14 cellular contexts compared by ENCODE assay signal in the genomic region with DNA sequence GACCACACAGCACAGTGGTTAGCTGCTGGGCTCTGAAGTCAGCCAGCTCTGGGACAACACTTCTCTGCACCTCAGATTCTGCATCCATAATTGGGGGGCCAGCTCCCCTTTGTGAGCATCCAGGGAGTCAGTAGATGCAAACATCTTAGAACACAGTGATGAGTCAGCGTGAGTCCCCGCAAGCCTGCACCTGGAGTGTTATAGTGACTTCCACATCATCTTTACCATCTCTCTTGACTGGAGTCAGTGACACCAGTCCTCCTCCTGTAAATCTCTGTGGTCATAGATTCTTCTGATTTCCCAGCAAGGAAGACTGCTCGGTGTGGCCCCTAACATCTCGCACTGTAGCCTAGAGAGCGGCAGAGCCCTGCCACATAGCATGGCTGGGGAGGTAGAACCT. TPM values are rescaled to one million over a fixed set of nuclear protein-coding genes. Genes with fewer than 3 reads are reported as not detected.
DNase-seq lines count a peak whose midpoint lies in the region; ATAC-seq, FAIRE-seq and TF ChIP-seq lines count a peak whose summit lies in the region.
"Had no signal": no experiment of that assay in that cellular context is flagged by ENCODE, and none has a peak within 500 bp of the region (broad histone marks: within the 10 kb centered on the region; RNA-seq: fewer than 3 reads in every experiment).

No MANE protein-coding gene starts in this region.

- H3K4me3 ChIP-seq in esophagus (ENCODE audit: low read depth in 1 of 2, low read length in 2 of 2): no peak overlapping the region
- H3K4me3 ChIP-seq in sigmoid colon: no peak overlapping the region

- no peak for FAIRE-seq in GM19239 (lab: Jason Lieb, UNC)

- DNase-seq in RPMI7951 (ENCODE audit: low read depth): peak; percentile 62
- DNase-seq in sigmoid colon: no peak
- no peak for DNase-seq in T-helper 2 cell
- DNase-seq in NOMO-1 treated with dmso at 0.1 percent for 144 hours (lab: John Stamatoyannopoulos, UW; ENCODE audit: unreplicated experiment): no peak
- no peak for DNase-seq in GM19239 (ENCODE audit: insufficient read length, low spot score)
- DNase-seq: activated naive CD8-positive, alpha-beta T cell treated with anti-CD3 and anti-CD28 coated beads for 36 hours; cortex of kidney; foreskin melanocyte; GDM1; occipital lobe had no signal

- peak overlapping the region; percentile 84 for H3K27ac ChIP-seq in C4-2B
- H3K27ac ChIP-seq in esophagus (ENCODE audit: low read depth in 2 of 2, low read length in 1 of 2): peak overlapping the region; percentile 10 to 53
- peak overlapping the region; percentile 88 to 92 (median 90) for H3K27ac ChIP-seq in sigmoid colon

- intact Hi-C loops in sigmoid colon (cut with DNase I): loop anchor here (5.0 kb wide), 2 partner anchors 66 to 116 kb away; no protein-coding TSS in a partner anchor

- H3K36me3 ChIP-seq in esophagus (ENCODE audit: control insufficient read depth in 2 of 2, insufficient read depth in 2 of 2, low read length in 1 of 2): no peaks in the 10 kb centered on the region
- no peaks in the 10 kb centered on the region for H3K36me3 ChIP-seq in sigmoid colon

- TF ChIP-seq POLR2A in sigmoid colon (IDR thresholded peaks at IDR 0.05): no peak

- H3K27me3 ChIP-seq in esophagus (ENCODE audit: control insufficient read depth in 1 of 2, insufficient read depth in 2 of 2, low read length in 2 of 2): no peaks in the 10 kb centered on the region
- no peaks in the 10 kb centered on the region for H3K27me3 ChIP-seq in sigmoid colon

- TF ChIP-seq CTCF in C4-2B (conservative IDR thresholded peaks at IDR 0.05): no peak
- TF ChIP-seq CTCF in sigmoid colon (IDR thresholded peaks at IDR 0.05): no peak

- peaks cover 5 to 40% of the 10 kb centered on the region in 2 donors for H3K4me1 ChIP-seq in esophagus (ENCODE audit: control insufficient read depth in 2 of 2, insufficient read depth in 2 of 2, low read length in 1 of 2)
- H3K4me1 ChIP-seq in sigmoid colon: peaks cover 0 to 62% (median 51%) of the 10 kb centered on the region in 4 donors

- no peaks in the 10 kb centered on the region for H3K9me3 ChIP-seq in esophagus (ENCODE audit: control insufficient read depth in 2 of 2, insufficient read depth in 1 of 2, low read depth in 1 of 2, low read length in 1 of 2)
- H3K9me3 ChIP-seq in sigmoid colon: no peaks in the 10 kb centered on the region

- WGBS in esophagus, 2 donors: 61 to 64% methylated on average over 5 of the region's 5 CpGs
- WGBS in sigmoid colon, 2 donors: 78 to 87% methylated on average over 5 of the region's 5 CpGs

- no peak for ATAC-seq in GM21515 (IDR thresholded peaks at IDR 0.05; ENCODE audit: unreplicated experiment)

- TF ChIP-seq EP300 in sigmoid colon (IDR thresholded peaks at IDR 0.05): no peak

RNA-seq across cellular contexts. Expression of gene EDN2, which starts 13.9 kb away (rescaled TPM):
- not detected in 2 replicates for total RNA-seq in RPMI7951 (2014; rRNA removed; shearing (Covaris generic))
- polyA plus RNA-seq in esophagus: 10 to 100 TPM in 1 of 2 donors, 1 to 10 TPM in 1; 6.9 to 32.1 TPM
- total RNA-seq in sigmoid colon: 1 to 10 TPM in 1 of 4 donors, not detected in 3; 2.2 TPM
- polyA plus RNA-seq in sigmoid colon: 1 to 10 TPM in 1 of 3 donors, under 1 TPM in 2; 0.57 to 4.8 (median 0.92) TPM
- total RNA-seq: activated naive CD8-positive, alpha-beta T cell treated with anti-CD3 and anti-CD28 coated beads for 36 hours; occipital lobe had no signal
- polyA plus RNA-seq: CD14-positive monocyte had no signal

Comparison
In these comparisons a context has a peak if more than half of its experiments do, and no peak if none do; other contexts are left out.
1. H3K27ac ChIP-seq: peak in every context shown above with its lines; median percentile 90 in sigmoid colon; 84 in C4-2B; 32 in esophagus.